Comparison of ENCODE assay signal across 8 cellular contexts in the genomic region with DNA sequence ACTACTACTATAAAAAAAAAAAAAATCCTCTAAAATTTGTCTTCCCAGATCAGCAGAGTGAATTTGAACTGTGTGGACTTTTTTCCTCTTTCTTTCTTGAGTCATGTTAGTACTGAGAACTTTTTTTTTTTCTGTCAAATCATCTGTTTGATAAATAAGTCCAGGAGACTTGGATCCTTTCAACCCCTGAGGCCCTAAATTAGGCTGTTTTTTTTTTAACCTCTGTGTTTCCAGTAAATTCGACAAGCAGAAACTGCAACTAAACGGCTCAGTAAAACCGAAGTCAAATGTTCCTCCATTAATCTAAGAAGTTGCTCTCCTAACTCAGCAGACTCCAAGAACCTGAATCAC. TPM values are rescaled to one million over a fixed set of nuclear protein-coding genes. Genes with fewer than 3 reads are reported as not detected.
A peak's percentile ranks its signal among the peaks of the same experiment; 100 is the strongest.
DNase-seq lines count a peak whose midpoint lies in the region; ATAC-seq and TF ChIP-seq lines count a peak whose summit lies in the region.

No MANE protein-coding gene starts in this region.

- DNase-seq in GM12864 (ENCODE audit: low read depth): no peak
- no peak for DNase-seq in SK-N-MC (ENCODE audit: low read depth, low spot score)
- DNase-seq in fibroblast of mammary gland (ENCODE audit: low read depth): no peak
- peak; percentile 48 for DNase-seq in renal cortical epithelial cell (ENCODE audit: low read depth)
- DNase-seq in stimulated activated CD4-positive, alpha-beta T cell treated with anti-CD3 and anti-CD28 coated beads, Interleukin-12 subunit alpha, Interleukin-12 subunit beta, amount 100 ng/mL, for 4 hours: no peak
- no peak for DNase-seq in nucleus accumbens (lab: John Stamatoyannopoulos, UW)

- ATAC-seq in GM19455 (IDR thresholded peaks at IDR 0.05; ENCODE audit: unreplicated experiment) (no peak), HG02885 (IDR thresholded peaks at IDR 0.05; ENCODE audit: poor library complexity, unreplicated experiment) (no peak)

- peak overlapping the region; percentile 51; the same call in 1 of the 2 replicates for H3K27ac ChIP-seq in SK-N-MC

- TF ChIP-seq CTCF in GM12864 (IDR thresholded peaks at IDR 0.05; ENCODE audit: low read depth, low read length, missing control alignments) (no peak), fibroblast of mammary gland (conservative IDR thresholded peaks at IDR 0.05; ENCODE audit: control insufficient read depth, insufficient read depth, low read depth, low read length) (no peak)

- no peaks in the 10 kb centered on the region for H3K36me3 ChIP-seq in SK-N-MC (ENCODE audit: insufficient read depth, low read length)

- H3K9ac ChIP-seq in SK-N-MC (ENCODE audit: insufficient read length): no peak overlapping the region

- no peaks in the 10 kb centered on the region for H3K9me3 ChIP-seq in SK-N-MC (ENCODE audit: low read depth, low read length)

- peak overlapping the region; percentile 53 for H3K4me3 ChIP-seq in GM12864 (ENCODE audit: low read depth, low read length)
- H3K4me3 ChIP-seq in SK-N-MC: peak overlapping the region; percentile 36; the same call in 1 of the 2 replicates
- H3K4me3 ChIP-seq in fibroblast of mammary gland (ENCODE audit: control insufficient read depth, low read depth, low read length): peak overlapping the region; percentile 80

RNA-seq across cellular contexts. Expression of a gene that starts 2.7 kb away (rescaled TPM):
- total RNA-seq in renal cortical epithelial cell: 2.1 and 10.9 TPM in 2 replicates
